20 cellular contexts compared by ENCODE assay signal in genomic region chr1:103492003-103492665, GRCh38. TPM values are rescaled to one million over a fixed set of nuclear protein-coding genes. Genes with fewer than 3 reads are reported as not detected.
DNase-seq lines count a peak whose midpoint lies in the region; ATAC-seq and TF ChIP-seq lines count a peak whose summit lies in the region.
"Had no signal": no experiment of that assay in that cellular context is flagged by ENCODE, and none has a peak within 500 bp of the region (broad histone marks: within the 10 kb centered on the region; RNA-seq: fewer than 3 reads in every experiment).

No MANE protein-coding gene starts in this region.

- TF ChIP-seq POLR2A in esophagus muscularis mucosa (IDR thresholded peaks at IDR 0.05; ENCODE audit: low read depth) = no peak

- no peaks in the 10 kb centered on the region for H3K27me3 ChIP-seq in esophagus muscularis mucosa
- H3K27me3 ChIP-seq: BLaER1 treated with 17β-estradiol and CSF1 and Interleukin-3, amounts not matched to agents 10 nM and 100 nM; SJCRH30 had no signal

- no peak overlapping the region for H3K27ac Mint-ChIP-seq in glutamatergic neuron (ENCODE audit: unreplicated experiment)
- H3K27ac Mint-ChIP-seq: HFFc6 had no signal

- H3K9me3 ChIP-seq in esophagus muscularis mucosa = no peaks in the 10 kb centered on the region
- H3K9me3 ChIP-seq: A549; BLaER1 treated with 17β-estradiol and CSF1 and Interleukin-3, amounts not matched to agents 10 nM and 100 nM; SJCRH30 had no signal

- H3K4me3 Mint-ChIP-seq in glutamatergic neuron (ENCODE audit: unreplicated experiment) = no peak overlapping the region
- H3K4me3 Mint-ChIP-seq: HFFc6 had no signal

- WGBS in esophagus muscularis mucosa = 98% methylated on average over 2 of the region's 2 CpGs

- H3K9me3 Mint-ChIP-seq in glutamatergic neuron (ENCODE audit: unreplicated experiment) = no peaks in the 10 kb centered on the region
- H3K9me3 Mint-ChIP-seq: HFFc6 had no signal

- TF ChIP-seq EP300 in esophagus muscularis mucosa (IDR thresholded peaks at IDR 0.05) = no peak

- no peaks in the 10 kb centered on the region for H3K36me3 ChIP-seq in esophagus muscularis mucosa
- H3K36me3 ChIP-seq: BLaER1 treated with 17β-estradiol and CSF1 and Interleukin-3, amounts not matched to agents 10 nM and 100 nM; SJCRH30 had no signal

- no peaks in the 10 kb centered on the region for H3K4me1 ChIP-seq in esophagus muscularis mucosa
- H3K4me1 ChIP-seq: A549 had no signal

- intact Hi-C loops in esophagus muscularis mucosa (cut with DNase I) = no loop called here

- TF ChIP-seq CTCF in epithelial cell of proximal tubule (conservative IDR thresholded peaks at IDR 0.05; ENCODE audit: low read depth, low read length) = no peak
- TF ChIP-seq CTCF in glutamatergic neuron (IDR thresholded peaks at IDR 0.05; ENCODE audit: partially characterized antibody, unreplicated experiment) = no peak
- no peak for TF ChIP-seq CTCF in esophagus muscularis mucosa (IDR thresholded peaks at IDR 0.05)

- peak; percentile 45 for ATAC-seq in GM18508 (IDR thresholded peaks at IDR 0.05; ENCODE audit: insufficient read depth, unreplicated experiment)
- ATAC-seq in HG03280 (IDR thresholded peaks at IDR 0.05; ENCODE audit: unreplicated experiment) = no peak
- ATAC-seq: A549 had no signal

- H3K4me3 ChIP-seq in epithelial cell of proximal tubule (ENCODE audit: low read depth, low read length) (no peak overlapping the region), esophagus muscularis mucosa (no peak overlapping the region)
- H3K4me3 ChIP-seq: A549; BLaER1 treated with 17β-estradiol and CSF1 and Interleukin-3, amounts not matched to agents 10 nM and 100 nM; SJCRH30 had no signal

- H3K27me3 Mint-ChIP-seq in glutamatergic neuron (ENCODE audit: unreplicated experiment) = peaks cover 4% of the 10 kb centered on the region

- peaks cover 4% of the 10 kb centered on the region for H3K4me1 Mint-ChIP-seq in glutamatergic neuron (ENCODE audit: low read depth, unreplicated experiment)

- peak; percentile 2 for DNase-seq in LHCN-M2 (ENCODE audit: low read depth)
- peak; percentile 69 for DNase-seq in epithelial cell of proximal tubule (ENCODE audit: low read depth)
- DNase-seq in kidney glomerular epithelial cell (lab: John Stamatoyannopoulos, UW) = peak; percentile 25
- no peak for DNase-seq in glutamatergic neuron
- no peak for DNase-seq in esophagus muscularis mucosa (ENCODE audit: extremely low spot score)
- no peak for DNase-seq in NCI-H345 (lab: John Stamatoyannopoulos, UW)
- DNase-seq: GF-D8, HFFc6, IMR-90, Kasumi-1, NCI-H1417 treated with DMSO at 0.1 percent for 48 hours, NCI-H2029, NCI-H2171, NCI-H774, RPMI8226, SJCRH30 had no signal

- no peaks in the 10 kb centered on the region for H3K36me3 Mint-ChIP-seq in glutamatergic neuron (ENCODE audit: unreplicated experiment)

- no peak overlapping the region for H3K27ac ChIP-seq in esophagus muscularis mucosa (replicated peaks in 1 of 4)
- H3K27ac ChIP-seq: A549; BLaER1 treated with 17β-estradiol and CSF1 and Interleukin-3, amounts not matched to agents 10 nM and 100 nM; SJCRH30 had no signal

RNA-seq across cellular contexts. Expression of gene RNPC3, which starts 33.4 kb away (rescaled TPM):
- 6.2 and 6.5 TPM in 2 replicates for total RNA-seq in LHCN-M2 (2014; rRNA removed)
- 3.0 TPM for polyA plus RNA-seq in LHCN-M2 (2012)
- 5.1 and 6.4 TPM in 2 replicates for total RNA-seq in epithelial cell of proximal tubule
- total RNA-seq in glutamatergic neuron (ENCODE audit: unreplicated experiment) = 33.8 TPM
- 10 to 100 TPM in 3 of 4 donors, 1 to 10 TPM in 1; 7.5 to 30.3 (median 14.7) TPM for total RNA-seq in esophagus muscularis mucosa

Comparison
In these comparisons a context has a peak if more than half of its experiments do, and no peak if none do; other contexts are left out.
1. DNase-seq: peak in LHCN-M2 (single experiment), epithelial cell of proximal tubule (single experiment) and kidney glomerular epithelial cell (single experiment); none in glutamatergic neuron (single experiment), esophagus muscularis mucosa (single experiment) and NCI-H345 (single experiment).